Comparison of ENCODE assay signal across 8 cellular contexts in genomic region chr2:229920011-229920781, GRCh38. TPM values are rescaled to one million over a fixed set of nuclear protein-coding genes. Genes with fewer than 3 reads are reported as not detected.
DNase-seq lines count a peak whose midpoint lies in the region; ATAC-seq and TF ChIP-seq lines count a peak whose summit lies in the region.

No MANE protein-coding gene starts in this region.

- WGBS in suprapubic skin: 3% methylated on average over 25 of the region's 25 CpGs

- peaks cover 45% of the 10 kb centered on the region for H3K4me1 Mint-ChIP-seq in central memory CD8-positive, alpha-beta T cell
- peaks cover 28% of the 10 kb centered on the region for H3K4me1 Mint-ChIP-seq in memory B cell

- H3K36me3 Mint-ChIP-seq in central memory CD8-positive, alpha-beta T cell (ENCODE audit: insufficient read depth): peaks cover 46% of the 10 kb centered on the region
- peaks cover 8% of the 10 kb centered on the region for H3K36me3 Mint-ChIP-seq in memory B cell

- peaks cover 38% of the 10 kb centered on the region for H3K4me1 ChIP-seq in suprapubic skin

- DNase-seq in NCI-H1105 treated with DMSO at 0.1 percent for 48 hours (lab: John Stamatoyannopoulos, UW) (peak; percentile 11), NCI-H1105 (lab: John Stamatoyannopoulos, UW) (no peak), T-helper 1 cell (peak in 4 of 5 donors; percentile 17 to 37 (median 31)), memory B cell (ENCODE audit: low spot score in 2 of 2) (peak; percentile 20 to 24), suprapubic skin (ENCODE audit: low spot score in 2 of 2) (no peak), NCI-H1694 (lab: John Stamatoyannopoulos, UW) (no peak), NCI-H1092 (lab: John Stamatoyannopoulos, UW) (no peak)
- DNase-seq in central memory CD8-positive, alpha-beta T cell (ENCODE audit: low spot score in 2 of 2): peak; percentile 25 to 43

- peak overlapping the region; percentile 96 for H3K27ac ChIP-seq in suprapubic skin

- H3K27me3 Mint-ChIP-seq in central memory CD8-positive, alpha-beta T cell: no peaks in the 10 kb centered on the region
- no peaks in the 10 kb centered on the region for H3K27me3 Mint-ChIP-seq in memory B cell

- no peak for TF ChIP-seq CTCF in suprapubic skin (IDR thresholded peaks at IDR 0.05)

- peak overlapping the region; percentile 98 for H3K4me3 ChIP-seq in suprapubic skin

- H3K4me3 Mint-ChIP-seq in central memory CD8-positive, alpha-beta T cell: peak overlapping the region; percentile 97
- peak overlapping the region; percentile 89 for H3K4me3 Mint-ChIP-seq in memory B cell

- no peaks in the 10 kb centered on the region for H3K27me3 ChIP-seq in suprapubic skin

- H3K36me3 ChIP-seq in suprapubic skin: no peaks in the 10 kb centered on the region

- no peak for TF ChIP-seq POLR2A in suprapubic skin (IDR thresholded peaks at IDR 0.05)

- no peak for TF ChIP-seq EP300 in suprapubic skin (IDR thresholded peaks at IDR 0.05)

- H3K27ac Mint-ChIP-seq in central memory CD8-positive, alpha-beta T cell (ENCODE audit: low read depth): peak overlapping the region; percentile 95
- H3K27ac Mint-ChIP-seq in memory B cell: peak overlapping the region; percentile 94

- H3K9me3 ChIP-seq in suprapubic skin: no peaks in the 10 kb centered on the region

- H3K9me3 Mint-ChIP-seq in central memory CD8-positive, alpha-beta T cell: no peaks in the 10 kb centered on the region
- no peaks in the 10 kb centered on the region for H3K9me3 Mint-ChIP-seq in memory B cell

- peak; percentile 11 for ATAC-seq in central memory CD8-positive, alpha-beta T cell (replicated peaks; ENCODE audit: extremely low read depth, poor library complexity, severe bottlenecking)
- no peak for ATAC-seq in memory B cell (ENCODE audit: low read depth)

RNA-seq across cellular contexts. Expression of gene TRIP12, which starts 1.6 kb away (rescaled TPM):
- 100 to 1,000 TPM; 124 to 227 (median 143) TPM for total RNA-seq in suprapubic skin

RNA-seq across cellular contexts. Expression of gene FBXO36, which starts 2.1 kb away (rescaled TPM):
- 1 to 10 TPM; 4.5 to 8.4 (median 5.9) TPM for total RNA-seq in suprapubic skin

Comparison
In these comparisons a context has a peak if more than half of its experiments do, and no peak if none do; other contexts are left out.
1. DNase-seq: peak in NCI-H1105 treated with DMSO at 0.1 percent for 48 hours (single experiment), T-helper 1 cell (4 of 5), central memory CD8-positive, alpha-beta T cell (2 of 2) and memory B cell (2 of 2); none in NCI-H1105 (single experiment), suprapubic skin (0 of 2), NCI-H1694 (single experiment) and NCI-H1092 (single experiment).